ENCODE assay signal across 8 cellular contexts in genomic region chr4:143186634-143187033, GRCh38. TPM values are rescaled to one million over a fixed set of nuclear protein-coding genes. Genes with fewer than 3 reads are reported as not detected.
DNase-seq lines count a peak whose midpoint lies in the region; ATAC-seq and TF ChIP-seq lines count a peak whose summit lies in the region.

No MANE protein-coding gene starts in this region.

- H3K27ac Mint-ChIP-seq in IgD-negative memory B cell (peak overlapping the region; percentile 48 to 89 (median 65)), mesothelial cell of epicardium (peak overlapping the region; percentile 98)

- CTCF ChIA-PET in A673 (lab: Charles Lee): no interaction called here

- H3K9me3 Mint-ChIP-seq in IgD-negative memory B cell (no peaks in the 10 kb centered on the region), mesothelial cell of epicardium (no peaks in the 10 kb centered on the region)

- H3K36me3 ChIP-seq in A673 (ENCODE audit: insufficient read depth, low read length, poor library complexity, severe bottlenecking) (peaks cover 21% of the 10 kb centered on the region), brain microvascular endothelial cell (replicated peaks) (peaks cover 2% of the 10 kb centered on the region)

- H3K4me3 Mint-ChIP-seq in IgD-negative memory B cell (peak overlapping the region; percentile 89 to 100 (median 92)), mesothelial cell of epicardium (peak overlapping the region; percentile 91)

- no peak for ATAC-seq in GM21723 (IDR thresholded peaks at IDR 0.05; ENCODE audit: unreplicated experiment)

- H3K9me3 ChIP-seq in A673 (ENCODE audit: low read depth, low read length, poor library complexity, severe bottlenecking): no peaks in the 10 kb centered on the region

- in situ Hi-C loops in brain microvascular endothelial cell (cut with HindIII; ENCODE audit: low pct_ligation_motif_present, low sequenced_read_pairs): no loop called here

- H3K36me3 Mint-ChIP-seq in IgD-negative memory B cell: peaks cover 4% of the 10 kb centered on the region
- no peaks in the 10 kb centered on the region for H3K36me3 Mint-ChIP-seq in mesothelial cell of epicardium

- POLR2A ChIA-PET in A673 (lab: Charles Lee; ENCODE audit: low non-redundant PET): no interaction called here

- H3K27ac ChIP-seq in A673 (ENCODE audit: low read depth, low read length, poor library complexity, severe bottlenecking) (peak overlapping the region; percentile 11), brain microvascular endothelial cell (peak overlapping the region; percentile 95)

- H3K27me3 ChIP-seq in A673 (replicated peaks; ENCODE audit: insufficient read depth, low read depth, low read length, poor library complexity) (no peaks in the 10 kb centered on the region), brain microvascular endothelial cell (replicated peaks) (no peaks in the 10 kb centered on the region)

- H3K4me3 ChIP-seq in A673 (ENCODE audit: low read depth, low read length, poor library complexity, severe bottlenecking) (peak overlapping the region; percentile 94), brain microvascular endothelial cell (ENCODE audit: low read depth, low read length) (peak overlapping the region; percentile 90)

- TSS peak; percentile 24 for BruUV-seq in A673 (replicated peaks; lab: Mats Ljungman, UMichigan)

- no peak for DNase-seq in A673 (ENCODE audit: low spot score)
- DNase-seq in brain microvascular endothelial cell: no peak
- DNase-seq in mesothelial cell of epicardium (ENCODE audit: low spot score in 2 of 2, unreplicated experiment in 2 of 2): no peak
- DNase-seq in NCI-H1105 treated with DMSO at 0.1 percent for 48 hours (lab: John Stamatoyannopoulos, UW): no peak
- no peak for DNase-seq in SKM-1 (lab: John Stamatoyannopoulos, UW; ENCODE audit: unreplicated experiment)
- DNase-seq in COLO668 (lab: John Stamatoyannopoulos, UW; ENCODE audit: unreplicated experiment): no peak

- TF ChIP-seq CTCF in A673 (conservative IDR thresholded peaks at IDR 0.05; ENCODE audit: low read depth, low read length) (no peak), brain microvascular endothelial cell (IDR thresholded peaks at IDR 0.05; ENCODE audit: low read depth, low read length, missing control alignments) (no peak), mesothelial cell of epicardium (IDR thresholded peaks at IDR 0.05; ENCODE audit: unreplicated experiment) (no peak)

- intact Hi-C loops in A673 (cut with micrococcal nuclease; ENCODE audit: unreplicated experiment): no loop called here

- H3K4me1 ChIP-seq in A673 (ENCODE audit: insufficient read depth, low read length, poor library complexity, severe bottlenecking): peaks cover 41% of the 10 kb centered on the region

- H3K27me3 Mint-ChIP-seq in IgD-negative memory B cell: no peaks in the 10 kb centered on the region
- H3K27me3 Mint-ChIP-seq in mesothelial cell of epicardium (ENCODE audit: low read depth): no peaks in the 10 kb centered on the region

- H3K4me1 Mint-ChIP-seq in IgD-negative memory B cell (peaks cover 35 to 57% (median 43%) of the 10 kb centered on the region in 3 donors), mesothelial cell of epicardium (peaks cover 60% of the 10 kb centered on the region)

RNA-seq across cellular contexts. Expression of gene USP38, which starts 1.9 kb away (rescaled TPM):
- total RNA-seq in A673 (2021) (18.4 and 21.2 TPM in 2 replicates), mesothelial cell of epicardium (19.8 to 21.1 TPM (median 20.9 TPM) in 3 replicates)
- polyA plus RNA-seq in IgD-negative memory B cell: 19.4 TPM
